Comparison of ENCODE assay signal across 1 cellular context in the genomic region with DNA sequence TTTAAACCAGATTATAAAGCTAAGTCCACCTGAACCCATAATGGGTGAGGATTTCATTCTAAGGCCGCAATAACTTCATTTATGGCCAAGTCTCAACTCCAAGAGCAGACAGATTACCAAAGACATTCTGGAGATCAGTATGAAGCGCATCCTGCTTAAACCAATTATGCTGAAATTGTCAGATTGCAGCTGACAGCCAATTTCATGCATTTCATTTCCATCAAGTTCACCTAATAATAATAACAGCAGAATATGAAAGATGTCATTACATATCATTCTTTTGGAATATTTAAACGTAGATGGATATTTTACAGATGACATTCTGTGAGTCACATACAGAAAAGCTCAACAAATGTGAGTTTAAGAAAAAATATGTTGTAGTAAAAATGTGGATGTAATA.
TF ChIP-seq lines count a peak whose summit lies in the region.

No MANE protein-coding gene starts in this region.

TF ChIP-seq in HCT116, 20 proteins besides CTCF, POLR2A, EP300 and RAD21 (continued from another document):
- TF ChIP-seq TCF7L2 (IDR thresholded peaks at IDR 0.05; ENCODE audit: borderline replicate concordance, extremely low read depth, insufficient read depth, insufficient read length) (no peak), SP1 (IDR thresholded peaks at IDR 0.05; ENCODE audit: low read depth) (no peak), SRF (IDR thresholded peaks at IDR 0.05; ENCODE audit: low read depth) (no peak)
